1 cellular context compared by ENCODE assay signal in genomic region chr1:209838537-209838936, GRCh38.
A peak's percentile ranks its signal among the peaks of the same experiment; 100 is the strongest.
TF ChIP-seq lines count a peak whose summit lies in the region.

No MANE protein-coding gene starts in this region.

TF ChIP-seq in liver, 16 proteins besides CTCF, POLR2A, EP300 and RAD21:
- TF ChIP-seq YY1 (IDR thresholded peaks at IDR 0.05) (peak; percentile 74), HNF4A (conservative IDR thresholded peaks at IDR 0.05) (peak; percentile 98 to 99), ZBTB33 (IDR thresholded peaks at IDR 0.05) (peak; percentile 86), FOXA2 (IDR thresholded peaks at IDR 0.05) (no peak), MAX (IDR thresholded peaks at IDR 0.05) (peak; percentile 89), JUND (IDR thresholded peaks at IDR 0.05) (peak; percentile 57 to 80), REST (IDR thresholded peaks at IDR 0.05) (peak; percentile 79), ATF3 (IDR thresholded peaks at IDR 0.05) (peak; percentile 61), TAF1 (conservative IDR thresholded peaks at IDR 0.05) (peak; percentile 34), RXRA (IDR thresholded peaks at IDR 0.05) (peak; percentile 98 to 99), FOXA1 (IDR thresholded peaks at IDR 0.05) (peak; percentile 47), GABPA (IDR thresholded peaks at IDR 0.05 in 1 of 2, conservative IDR thresholded peaks at IDR 0.05 in 1 of 2) (peak in 1 of 2 donors; percentile 61), HNF4G (IDR thresholded peaks at IDR 0.05) (peak; percentile 99), EGR1 (IDR thresholded peaks at IDR 0.05; ENCODE audit: low read depth in 2 of 2) (peak in 1 of 2 donors; percentile 75), SP1 (IDR thresholded peaks at IDR 0.05) (peak; percentile 92), NR2F2 (IDR thresholded peaks at IDR 0.05) (peak; percentile 89)
